In genomic region chr17:42779942-42780815, GRCh38 we compare ENCODE assay signal across 8 cellular contexts. TPM values are rescaled to one million over a fixed set of nuclear protein-coding genes. Genes with fewer than 3 reads are reported as not detected.
A peak's percentile ranks its signal among the peaks of the same experiment; 100 is the strongest.
DNase-seq lines count a peak whose midpoint lies in the region; ATAC-seq and TF ChIP-seq lines count a peak whose summit lies in the region.

WNK4 (plus strand) TSS chr17:42780610; CDS start chr17:42780699, 89 bp downstream.

- no peak for TF ChIP-seq POLR2A in esophagus muscularis mucosa (IDR thresholded peaks at IDR 0.05; ENCODE audit: low read depth)

- DNase-seq in COLO668 (lab: John Stamatoyannopoulos, UW; ENCODE audit: unreplicated experiment): peak; percentile 32
- no peak for DNase-seq in Panc1 (ENCODE audit: low read depth, low spot score)
- no peak for DNase-seq in esophagus muscularis mucosa (ENCODE audit: extremely low spot score)
- DNase-seq in cortex of kidney (lab: John Stamatoyannopoulos, UW): no peak

- TF ChIP-seq EP300 in esophagus muscularis mucosa (IDR thresholded peaks at IDR 0.05): no peak
- no peak for TF ChIP-seq EP300 in neural cell (conservative IDR thresholded peaks at IDR 0.05; ENCODE audit: poor library complexity, severe bottlenecking)

- H3K4me3 ChIP-seq in Panc1 (ENCODE audit: low read depth in 2 of 2, low read length in 2 of 2) (peak within 1 kb of the TSS; percentile 48 to 56), esophagus muscularis mucosa (peak within 1 kb of the TSS; percentile 51 to 61 (median 58)), neural cell (ENCODE audit: low read length) (peak within 1 kb of the TSS; percentile 56)

- peak within 1 kb of the TSS; percentile 3 for H3K9ac ChIP-seq in neural cell (ENCODE audit: low read length)

- H3K27ac ChIP-seq in Panc1 (ENCODE audit: low read length): no peak within 1 kb of the TSS
- H3K27ac ChIP-seq in esophagus muscularis mucosa (replicated peaks in 1 of 4): peak within 1 kb of the TSS; percentile 57 to 70 (median 62)
- no peak within 1 kb of the TSS for H3K27ac ChIP-seq in neural cell (ENCODE audit: low read length)

- H3K9me3 ChIP-seq in Panc1 (ENCODE audit: control insufficient read depth, insufficient read depth, low read depth, low read length): no peaks in the 10 kb centered on the region
- no peaks in the 10 kb centered on the region for H3K9me3 ChIP-seq in esophagus muscularis mucosa
- H3K9me3 ChIP-seq in neural cell (ENCODE audit: low read length): no peaks in the 10 kb centered on the region

- CTCF ChIA-PET in Panc1 (lab: Charles Lee): interaction anchor here (2.3 kb wide), 1 partner anchor 17 kb away, joined by 5 read pairs; no protein-coding TSS in a partner anchor

- 14% methylated on average over 17 of the region's 59 CpGs for WGBS in esophagus muscularis mucosa

- TF ChIP-seq CTCF in Panc1 (IDR thresholded peaks at IDR 0.05) (no peak), esophagus muscularis mucosa (IDR thresholded peaks at IDR 0.05) (no peak), neural cell (IDR thresholded peaks at IDR 0.05; ENCODE audit: poor library complexity, severe bottlenecking) (no peak)

- H3K9me2 ChIP-seq in neural cell (ENCODE audit: insufficient read depth, low read length): no peaks in the 10 kb centered on the region

- no TSS peak for BruUV-seq in Panc1 (replicated peaks; lab: Mats Ljungman, UMichigan)

- H2AFZ ChIP-seq in neural cell (ENCODE audit: low read depth, low read length): no peak within 1 kb of the TSS

- intact Hi-C loops in Panc1 (cut with micrococcal nuclease; ENCODE audit: unreplicated experiment) (no loop called here), esophagus muscularis mucosa (cut with DNase I) (loop anchor here (5.0 kb wide), 1 partner anchor 42 kb away; the partner anchor contains the start of gene BECN1)

- no peaks in the 10 kb centered on the region for H4K20me1 ChIP-seq in neural cell (ENCODE audit: insufficient read depth)

- no peaks in the 10 kb centered on the region for H3K79me2 ChIP-seq in neural cell (replicated peaks; ENCODE audit: insufficient read depth, low read length)

- TF ChIP-seq RAD21 in neural cell (conservative IDR thresholded peaks at IDR 0.05): no peak

- H3F3A ChIP-seq in neural cell (ENCODE audit: insufficient read depth, low read length, poor library complexity, severe bottlenecking): no peaks in the 10 kb centered on the region

- H3K4me2 ChIP-seq in neural cell (ENCODE audit: low read length): no peak within 1 kb of the TSS

- in situ Hi-C loops in Panc1 (cut with HindIII; ENCODE audit: low pct_unique_long_range_greater_than_20kb, low sequenced_read_pairs): no loop called here

- H3K27me3 ChIP-seq in Panc1 (ENCODE audit: control insufficient read depth, insufficient read depth, low read length) (no peaks in the 10 kb centered on the region), esophagus muscularis mucosa (peaks cover 0 to 54% (median 12%) of the 10 kb centered on the region in 4 donors), neural cell (ENCODE audit: insufficient read depth, low read depth, low read length) (peaks cover 31% of the 10 kb centered on the region)

- ATAC-seq in Panc1: peak; percentile 90
- ATAC-seq in GM19351 (IDR thresholded peaks at IDR 0.05; ENCODE audit: unreplicated experiment): no peak
- ATAC-seq in GM18498 (IDR thresholded peaks at IDR 0.05; ENCODE audit: unreplicated experiment): no peak
- ATAC-seq in GM21526 (IDR thresholded peaks at IDR 0.05; ENCODE audit: low FRiP score, unreplicated experiment): no peak

- no peaks in the 10 kb centered on the region for H3K36me3 ChIP-seq in Panc1 (ENCODE audit: control insufficient read depth, insufficient read depth, low read length)
- peaks cover 26 to 46% (median 45%) of the 10 kb centered on the region in 4 donors for H3K36me3 ChIP-seq in esophagus muscularis mucosa
- H3K36me3 ChIP-seq in neural cell (ENCODE audit: insufficient read depth, low read length): no peaks in the 10 kb centered on the region

- POLR2A ChIA-PET in Panc1 (lab: Charles Lee): no interaction called here

- H3K4me1 ChIP-seq in Panc1 (ENCODE audit: control insufficient read depth, insufficient read depth, low read length) (peaks cover 21% of the 10 kb centered on the region), esophagus muscularis mucosa (peaks cover 20 to 53% (median 49%) of the 10 kb centered on the region in 4 donors)

TF ChIP-seq in neural cell, 6 proteins besides CTCF, POLR2A, EP300 and RAD21:
- TF ChIP-seq EZH2 (IDR thresholded peaks at IDR 0.05; ENCODE audit: borderline replicate concordance, insufficient read depth, low read length, poor library complexity, severe bottlenecking) (no peak), MXI1 (conservative IDR thresholded peaks at IDR 0.05; ENCODE audit: poor library complexity, severe bottlenecking) (no peak), SMC3 (conservative IDR thresholded peaks at IDR 0.05; ENCODE audit: poor library complexity) (no peak)

RNA-seq across cellular contexts. Expression of gene WNK4, which starts in this region (rescaled TPM):
- total RNA-seq in Panc1 (2021; ENCODE audit: unreplicated experiment) (3.5 TPM), esophagus muscularis mucosa (1 to 10 TPM in 3 of 4 donors, under 1 TPM in 1; 0.50 to 2.9 (median 2.1) TPM)
- polyA plus RNA-seq in Panc1 (2012; ENCODE audit: insufficient read length): 6.7 TPM
- polyA plus RNA-seq in neural cell: 0.10 TPM in 1 of 2 replicates, not detected in the other
- polyA minus RNA-seq in neural cell: 0.24 TPM in 1 of 2 replicates, not detected in the other

Comparison
In these comparisons a context has a peak if more than half of its experiments do, and no peak if none do; other contexts are left out.
1. H3K27ac ChIP-seq: peak in esophagus muscularis mucosa (4 of 4); none in Panc1 (single experiment) and neural cell (single experiment).
2. Peak in every context shown above with its lines, with median percentiles within 50 percentile points of each other: H3K4me3 ChIP-seq.